17 cellular contexts compared by ENCODE assay signal in the genomic region with DNA sequence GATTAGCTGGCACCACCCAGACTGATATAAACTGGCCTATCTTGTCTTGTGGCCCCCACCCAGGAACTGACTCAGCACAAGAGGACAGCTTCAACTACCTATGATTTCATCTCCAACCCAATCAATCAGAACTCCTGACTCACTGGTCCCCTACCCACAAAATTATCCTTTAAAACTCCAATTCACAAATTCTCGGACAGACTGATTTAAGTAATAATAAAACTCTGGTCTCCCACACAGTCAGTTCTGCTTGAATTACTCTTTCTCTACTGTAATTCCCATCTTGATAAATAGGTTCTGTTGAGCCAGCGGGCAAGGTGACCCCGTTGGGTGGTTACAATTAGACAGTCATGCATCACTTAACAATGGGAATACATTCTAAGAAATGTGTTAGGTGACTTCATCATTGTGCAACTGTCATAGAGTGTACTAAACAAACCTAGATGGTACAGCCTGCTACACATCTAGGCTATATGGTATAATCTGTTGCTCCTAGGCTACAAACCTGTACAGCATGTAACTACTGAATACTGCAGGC. TPM values are rescaled to one million over a fixed set of nuclear protein-coding genes. Genes with fewer than 3 reads are reported as not detected.
A peak's percentile ranks its signal among the peaks of the same experiment; 100 is the strongest.
DNase-seq lines count a peak whose midpoint lies in the region; ATAC-seq and TF ChIP-seq lines count a peak whose summit lies in the region.
"Had no signal": no experiment of that assay in that cellular context is flagged by ENCODE, and none has a peak within 500 bp of the region (broad histone marks: within the 10 kb centered on the region; RNA-seq: fewer than 3 reads in every experiment).

No MANE protein-coding gene starts in this region.

- no peak for ATAC-seq in stimulated activated naive CD8-positive, alpha-beta T cell treated with anti-CD3 and anti-CD28 coated beads, Interleukin-15, Interleukin-2, amounts not matched to agents 100 U/mL and 50 U/mL, for 24 hours
- ATAC-seq in HG02840 (IDR thresholded peaks at IDR 0.05; ENCODE audit: low FRiP score, unreplicated experiment), result no peak
- ATAC-seq: gastroesophageal sphincter had no signal

- H3K27ac ChIP-seq in left ventricle myocardium inferior (replicated peaks) (peak overlapping the region; percentile 24), right atrium auricular region (no peak overlapping the region)
- H3K27ac ChIP-seq: gastroesophageal sphincter had no signal

- no peaks in the 10 kb centered on the region for H3K27me3 Mint-ChIP-seq in activated naive CD4-positive, alpha-beta T cell treated with anti-CD3 and anti-CD28 coated beads for 36 hours (ENCODE audit: low read depth)
- H3K27me3 Mint-ChIP-seq: naive B cell had no signal

- H3K4me1 ChIP-seq in left ventricle myocardium inferior, result peaks cover 77% of the 10 kb centered on the region
- peaks cover 0 to 40% of the 10 kb centered on the region in 2 donors for H3K4me1 ChIP-seq in right atrium auricular region

- H3K27ac Mint-ChIP-seq in activated naive CD4-positive, alpha-beta T cell treated with anti-CD3 and anti-CD28 coated beads for 36 hours, result no peak overlapping the region

- peaks cover 9% of the 10 kb centered on the region for H3K4me1 Mint-ChIP-seq in activated naive CD4-positive, alpha-beta T cell treated with anti-CD3 and anti-CD28 coated beads for 36 hours (ENCODE audit: low read depth)

- H3K4me3 ChIP-seq in left ventricle myocardium inferior (no peak overlapping the region), right atrium auricular region (no peak overlapping the region), astrocyte of the spinal cord (ENCODE audit: low read depth, low read length) (no peak overlapping the region)
- H3K4me3 ChIP-seq: gastroesophageal sphincter had no signal

- H3K9me3 ChIP-seq in left ventricle myocardium inferior (replicated peaks) (no peaks in the 10 kb centered on the region), right atrium auricular region (no peaks in the 10 kb centered on the region)
- H3K9me3 ChIP-seq: gastroesophageal sphincter had no signal

- H3K36me3 Mint-ChIP-seq in activated naive CD4-positive, alpha-beta T cell treated with anti-CD3 and anti-CD28 coated beads for 36 hours (ENCODE audit: low read depth), result peaks cover 6% of the 10 kb centered on the region
- H3K36me3 Mint-ChIP-seq: naive B cell had no signal

- no peak overlapping the region for H3K4me3 Mint-ChIP-seq in activated naive CD4-positive, alpha-beta T cell treated with anti-CD3 and anti-CD28 coated beads for 36 hours
- H3K4me3 Mint-ChIP-seq: naive B cell had no signal

- H3K9me3 Mint-ChIP-seq in activated naive CD4-positive, alpha-beta T cell treated with anti-CD3 and anti-CD28 coated beads for 36 hours, result no peaks in the 10 kb centered on the region

- no peak for DNase-seq in left ventricle myocardium inferior
- DNase-seq in right atrium auricular region (ENCODE audit: low spot score), result no peak
- peak; percentile 37 for DNase-seq in astrocyte of the spinal cord (ENCODE audit: low read depth, low spot score)
- peak; percentile 83 for DNase-seq in kidney tubule cell (ENCODE audit: low spot score)
- DNase-seq in stimulated activated naive CD8-positive, alpha-beta T cell treated with anti-CD3 and anti-CD28 coated beads, Interleukin-15, Interleukin-2, amounts not matched to agents 100 U/mL and 50 U/mL, for 24 hours, result no peak
- no peak for DNase-seq in activated naive CD4-positive, alpha-beta T cell treated with anti-CD3 and anti-CD28 coated beads for 36 hours
- DNase-seq in epidermal melanocyte (ENCODE audit: insufficient read length, low spot score), result no peak
- DNase-seq: activated CD4-positive, CD25-positive, alpha-beta regulatory T cell treated with anti-CD3 and anti-CD28 coated beads, Interleukin-2, amount 50 U/mL, for 72 hours; activated T-cell treated with anti-CD3 and anti-CD28 coated beads, Interleukin-2, amount 50 U/mL, for 1 hour; aorta; dermis blood vessel endothelial cell; naive B cell; NCI-H1092 treated with DMSO at 0.1 percent for 48 hours; NCI-H446; T-helper 1 cell had no signal

- H3K27me3 ChIP-seq in left ventricle myocardium inferior (ENCODE audit: low read depth) (no peaks in the 10 kb centered on the region), right atrium auricular region (no peaks in the 10 kb centered on the region)
- H3K27me3 ChIP-seq: gastroesophageal sphincter had no signal

- in situ Hi-C loops in astrocyte of the spinal cord (cut with HindIII; ENCODE audit: low sequenced_read_pairs), result no loop called here

- CTCF ChIA-PET in activated naive CD4-positive, alpha-beta T cell treated with anti-CD3 and anti-CD28 coated beads for 36 hours (lab: Charles Lee), result interaction anchor here (0.6 kb wide), 1 partner anchor 158 kb away, joined by 3 read pairs; no protein-coding TSS in a partner anchor

- TF ChIP-seq CTCF in left ventricle myocardium inferior (IDR thresholded peaks at IDR 0.05; ENCODE audit: borderline replicate concordance), result no peak
- no peak for TF ChIP-seq CTCF in right atrium auricular region (IDR thresholded peaks at IDR 0.05)
- TF ChIP-seq CTCF in astrocyte of the spinal cord (IDR thresholded peaks at IDR 0.05; ENCODE audit: low read depth, low read length), result no peak

- intact Hi-C loops in left ventricle myocardium inferior (cut with micrococcal nuclease), result no loop called here
- intact Hi-C loops in activated naive CD4-positive, alpha-beta T cell treated with anti-CD3 and anti-CD28 coated beads for 36 hours (cut with micrococcal nuclease), result no loop called here

- H3K36me3 ChIP-seq in left ventricle myocardium inferior (no peaks in the 10 kb centered on the region), right atrium auricular region (no peaks in the 10 kb centered on the region)
- H3K36me3 ChIP-seq: gastroesophageal sphincter had no signal

RNA-seq across cellular contexts. Expression of a gene that starts 48.1 kb away (rescaled TPM):
- 662 TPM for total RNA-seq in left ventricle myocardium inferior
- 100 to 1,000 TPM; 428 to 552 TPM for total RNA-seq in right atrium auricular region
- 10 to 100 TPM; 75.9 to 78.2 TPM for total RNA-seq in activated naive CD4-positive, alpha-beta T cell treated with anti-CD3 and anti-CD28 coated beads for 36 hours

Comparison
In these comparisons a context has a peak if more than half of its experiments do, and no peak if none do; other contexts are left out.
1. DNase-seq: peak in astrocyte of the spinal cord (single experiment) and kidney tubule cell (single experiment); none in left ventricle myocardium inferior (single experiment), right atrium auricular region (single experiment), stimulated activated naive CD8-positive, alpha-beta T cell treated with anti-CD3 and anti-CD28 coated beads, Interleukin-15, Interleukin-2, amounts not matched to agents 100 U/mL and 50 U/mL, for 24 hours (single experiment), activated naive CD4-positive, alpha-beta T cell treated with anti-CD3 and anti-CD28 coated beads for 36 hours (single experiment) and epidermal melanocyte (single experiment).